ENCODE assay signal across 29 cellular contexts in genomic region chrX:147405764-147406163, GRCh38.
"Had no signal": no experiment of that assay in that cellular context is flagged by ENCODE, and none has a peak within 500 bp of the region (broad histone marks: within the 10 kb centered on the region; RNA-seq: fewer than 3 reads in every experiment).

No MANE protein-coding gene starts in this region.

- H3K79me2 ChIP-seq: parathyroid adenoma had no signal

- H3K27me3 ChIP-seq: ovary, stomach, thyroid gland, tibial nerve, upper lobe of left lung, vagina had no signal

- H3K9me3 ChIP-seq: ovary, psoas muscle, thoracic aorta, thyroid gland, tibial nerve, upper lobe of left lung, vagina had no signal

- H2AFZ ChIP-seq: parathyroid adenoma had no signal

- H3K4me3 Mint-ChIP-seq: naive thymus-derived CD8-positive, alpha-beta T cell; natural killer cell treated with Interleukin-12 subunit alpha and Interleukin-12 subunit beta and Interleukin-15 and Interleukin-18, amount 100 ng/mL, for 72 hours; nephron progenitor cell; neural crest cell; stimulated activated effector memory CD8-positive, alpha-beta T cell treated with anti-CD3 and anti-CD28 coated beads, Interleukin-12 subunit alpha, Interleukin-12 subunit beta, amount 100 ng/mL, for 72 hours; stimulated activated naive B cell treated with anti-CD40 and anti-IgM and Interleukin-4, amounts not matched to agents 10 μg/mL and 1 μg/mL and 100 μg/mL, for 72 hours; stimulated activated naive CD8-positive, alpha-beta T cell treated with anti-CD3 and anti-CD28 coated beads, Interleukin-15, Interleukin-2, amounts not matched to agents 100 ng/mL and 50 ng/mL, for 24 hours had no signal

- H3K36me3 ChIP-seq: ovary, stomach, thoracic aorta, thyroid gland, tibial nerve, upper lobe of left lung, vagina had no signal

- H3K27me3 Mint-ChIP-seq: naive thymus-derived CD8-positive, alpha-beta T cell; progenitor cell of endocrine pancreas; stimulated activated naive B cell treated with anti-CD40 and anti-IgM and Interleukin-4, amounts not matched to agents 10 μg/mL and 1 μg/mL and 100 μg/mL, for 72 hours; stimulated activated naive CD8-positive, alpha-beta T cell treated with anti-CD3 and anti-CD28 coated beads, Interleukin-15, Interleukin-2, amounts not matched to agents 100 ng/mL and 50 ng/mL, for 24 hours had no signal

- DNase-seq: naive thymus-derived CD8-positive, alpha-beta T cell; nephron progenitor cell; occipital lobe; ovary; posterior cingulate gyrus; psoas muscle; small intestine; stimulated activated CD4-positive, alpha-beta T cell treated with anti-CD3 and anti-CD28 coated beads, Interleukin-15, amount 100 ng/mL, for 24 hours; stimulated activated CD4-positive, alpha-beta T cell treated with anti-CD3 and anti-CD28 coated beads, Interleukin-2, amount 100 ng/mL, for 24 hours; stimulated activated CD4-positive, alpha-beta T cell treated with anti-CD3 and anti-CD28 coated beads, Interleukin-2, amount 100 ng/mL, for 48 hours; stimulated activated CD4-positive, alpha-beta T cell treated with anti-CD3 and anti-CD28 coated beads, Interleukin-4, amount 100 ng/mL, for 24 hours; stimulated activated naive B cell treated with anti-CD40 and anti-IgM and Interleukin-4, amounts not matched to agents 10 μg/mL and 1 μg/mL and 100 μg/mL, for 72 hours; stimulated activated naive CD4-positive, alpha-beta T cell treated with Interleukin-2 at 50 U/mL for 16 hours; stomach; thyroid gland; trophoblast cell; upper lobe of left lung had no signal

- H3K4me3 ChIP-seq: ovary, psoas muscle, stomach, thoracic aorta, thyroid gland, tibial nerve, upper lobe of left lung, vagina had no signal

- FAIRE-seq: small intestine, urothelium cell line had no signal

- H3K4me1 Mint-ChIP-seq: naive thymus-derived CD8-positive, alpha-beta T cell; nephron progenitor cell; neural crest cell; stimulated activated effector memory CD8-positive, alpha-beta T cell treated with anti-CD3 and anti-CD28 coated beads, Interleukin-12 subunit alpha, Interleukin-12 subunit beta, amount 100 ng/mL, for 72 hours; stimulated activated naive B cell treated with anti-CD40 and anti-IgM and Interleukin-4, amounts not matched to agents 10 μg/mL and 1 μg/mL and 100 μg/mL, for 72 hours had no signal

- H3K27ac Mint-ChIP-seq: naive thymus-derived CD8-positive, alpha-beta T cell; natural killer cell treated with Interleukin-12 subunit alpha and Interleukin-12 subunit beta and Interleukin-15 and Interleukin-18, amount 100 ng/mL, for 72 hours; nephron progenitor cell; progenitor cell of endocrine pancreas; stimulated activated effector memory CD8-positive, alpha-beta T cell treated with anti-CD3 and anti-CD28 coated beads, Interleukin-12 subunit alpha, Interleukin-12 subunit beta, amount 100 ng/mL, for 72 hours; stimulated activated naive B cell treated with anti-CD40 and anti-IgM and Interleukin-4, amounts not matched to agents 10 μg/mL and 1 μg/mL and 100 μg/mL, for 72 hours; stimulated activated naive CD8-positive, alpha-beta T cell treated with anti-CD3 and anti-CD28 coated beads, Interleukin-15, Interleukin-2, amounts not matched to agents 100 ng/mL and 50 ng/mL, for 24 hours had no signal

- H3K4me1 ChIP-seq: parathyroid adenoma, psoas muscle, stomach, thyroid gland, tibial nerve, upper lobe of left lung, vagina had no signal

- H3K9me3 Mint-ChIP-seq: natural killer cell treated with Interleukin-12 subunit alpha and Interleukin-12 subunit beta and Interleukin-15 and Interleukin-18, amount 100 ng/mL, for 72 hours; stimulated activated effector memory CD8-positive, alpha-beta T cell treated with anti-CD3 and anti-CD28 coated beads, Interleukin-12 subunit alpha, Interleukin-12 subunit beta, amount 100 ng/mL, for 72 hours; stimulated activated naive CD8-positive, alpha-beta T cell treated with anti-CD3 and anti-CD28 coated beads, Interleukin-15, Interleukin-2, amounts not matched to agents 100 ng/mL and 50 ng/mL, for 24 hours had no signal

- H3K27ac ChIP-seq: ovary, parathyroid adenoma, psoas muscle, stomach, thoracic aorta, thyroid gland, tibial nerve, upper lobe of left lung, vagina had no signal

- H3K9ac ChIP-seq: parathyroid adenoma had no signal

- H3K36me3 Mint-ChIP-seq: naive thymus-derived CD8-positive, alpha-beta T cell; natural killer cell treated with Interleukin-12 subunit alpha and Interleukin-12 subunit beta and Interleukin-15 and Interleukin-18, amount 100 ng/mL, for 72 hours; stimulated activated effector memory CD8-positive, alpha-beta T cell treated with anti-CD3 and anti-CD28 coated beads, Interleukin-12 subunit alpha, Interleukin-12 subunit beta, amount 100 ng/mL, for 72 hours; stimulated activated naive B cell treated with anti-CD40 and anti-IgM and Interleukin-4, amounts not matched to agents 10 μg/mL and 1 μg/mL and 100 μg/mL, for 72 hours had no signal

- ATAC-seq: naive thymus-derived CD8-positive, alpha-beta T cell; natural killer cell treated with Interleukin-12 subunit alpha and Interleukin-12 subunit beta and Interleukin-15 and Interleukin-18, amount 100 ng/mL, for 72 hours; psoas muscle; right cardiac atrium; sciatic nerve; stimulated activated effector memory CD8-positive, alpha-beta T cell treated with anti-CD3 and anti-CD28 coated beads, Interleukin-12 subunit alpha, Interleukin-12 subunit beta, amount 100 ng/mL, for 72 hours; stimulated activated naive B cell treated with anti-CD40 and anti-IgM and Interleukin-4, amounts not matched to agents 10 μg/mL and 1 μg/mL and 100 μg/mL, for 72 hours had no signal
